ENCODE assay signal across 9 cellular contexts in the genomic region with DNA sequence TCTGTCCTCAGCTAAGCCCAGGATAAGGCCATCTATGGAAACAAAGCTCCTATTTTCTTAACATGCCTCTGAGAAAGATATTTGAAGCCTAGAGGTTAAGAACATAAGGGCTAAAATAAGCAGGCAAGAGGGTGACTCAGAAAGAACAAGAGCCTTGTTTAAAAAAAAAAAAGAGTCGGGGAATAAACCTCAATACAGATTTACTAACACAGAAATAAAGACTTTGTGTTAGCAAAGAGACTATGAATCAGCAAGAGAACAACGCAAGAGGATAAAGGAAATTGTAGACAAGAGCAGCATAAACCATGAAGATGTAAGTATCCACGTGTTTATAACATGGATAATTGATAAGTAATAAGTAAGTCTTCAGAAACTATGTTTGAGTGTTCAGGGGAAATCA. TPM values are rescaled to one million over a fixed set of nuclear protein-coding genes. Genes with fewer than 3 reads are reported as not detected.
DNase-seq lines count a peak whose midpoint lies in the region; ATAC-seq, FAIRE-seq and TF ChIP-seq lines count a peak whose summit lies in the region.
"Had no signal": no experiment of that assay in that cellular context is flagged by ENCODE, and none has a peak within 500 bp of the region (broad histone marks: within the 10 kb centered on the region; RNA-seq: fewer than 3 reads in every experiment).

No MANE protein-coding gene starts in this region.

- H3K9me3 ChIP-seq in A549 = no peaks in the 10 kb centered on the region
- H3K9me3 ChIP-seq in GM23248 (ENCODE audit: low read depth) = no peaks in the 10 kb centered on the region
- no peaks in the 10 kb centered on the region for H3K9me3 ChIP-seq in adipocyte (ENCODE audit: control insufficient read depth, low read length)
- no peaks in the 10 kb centered on the region for H3K9me3 ChIP-seq in left lung

- CTCF ChIA-PET in A549 (lab: Yijun Ruan, JAX) = interaction anchor here (1.5 kb wide), 1 partner anchor 15 kb away, joined by 7 read pairs; no protein-coding TSS in a partner anchor

- ATAC-seq in A549 (no peak), left lung (peak; percentile 60), GM18867 (IDR thresholded peaks at IDR 0.05; ENCODE audit: unreplicated experiment) (no peak)

- TF ChIP-seq CTCF in A549 (IDR thresholded peaks at IDR 0.05) = no peak
- no peak for TF ChIP-seq CTCF in left lung (IDR thresholded peaks at IDR 0.05)

- no peak overlapping the region for H3K4me3 ChIP-seq in A549
- no peak overlapping the region for H3K4me3 ChIP-seq in GM23248
- no peak overlapping the region for H3K4me3 ChIP-seq in adipocyte (ENCODE audit: low read length)
- no peak overlapping the region for H3K4me3 ChIP-seq in left lung

- 33% methylated on average over 3 of the region's 3 CpGs for WGBS in A549 (ENCODE audit: missing lambda C conversion rate)
- WGBS in GM23248 (ENCODE audit: low coverage in 1 of 2, low lambda C conversion rate in 2 of 2, missing lambda C conversion rate in 2 of 2), 2 experiments = 28 to 30% methylated on average over 3 of the region's 3 CpGs

- no peak overlapping the region for H3K27ac ChIP-seq in A549
- H3K27ac ChIP-seq in GM23248 = peak overlapping the region; percentile 55
- peak overlapping the region; percentile 63 to 88 for H3K27ac ChIP-seq in left lung

- H3F3A ChIP-seq in GM23248 (ENCODE audit: insufficient read depth) = peaks cover 16% of the 10 kb centered on the region

- DNase-seq in A549 (ENCODE audit: low read depth in 1 of 2, low spot score in 1 of 2) (no peak), GM23248 (peak; percentile 80), adipocyte (ENCODE audit: low read depth) (peak; percentile 78), left lung (no peak), NCI-H146 (lab: John Stamatoyannopoulos, UW) (no peak), GDM1 (lab: John Stamatoyannopoulos, UW) (no peak), nucleus accumbens (lab: John Stamatoyannopoulos, UW) (no peak)
- DNase-seq: NCI-H1092 treated with DMSO at 0.1 percent for 48 hours had no signal

- H3K4me1 ChIP-seq in A549 (peaks cover 30% of the 10 kb centered on the region; the same call in 2 of the 3 replicates), GM23248 (ENCODE audit: insufficient read depth) (peaks cover 26% of the 10 kb centered on the region), adipocyte (ENCODE audit: control insufficient read depth, insufficient read depth, low read length) (peaks cover 28% of the 10 kb centered on the region), left lung (peaks cover 26 to 89% of the 10 kb centered on the region in 2 donors)

- H3K27me3 ChIP-seq in GM23248 (replicated peaks; ENCODE audit: insufficient read depth) (no peaks in the 10 kb centered on the region), adipocyte (replicated peaks; ENCODE audit: control insufficient read depth, insufficient read depth, low read length) (no peaks in the 10 kb centered on the region), left lung (no peaks in the 10 kb centered on the region)

- TF ChIP-seq EP300 in A549 (IDR thresholded peaks at IDR 0.05) = no peak

- H3K79me2 ChIP-seq in GM23248 (ENCODE audit: insufficient read depth) = peaks cover 4% of the 10 kb centered on the region; the same call in 1 of the 2 replicates

- H2AFZ ChIP-seq in GM23248 = peak overlapping the region; percentile 34

- TF ChIP-seq POLR2A in A549 (IDR thresholded peaks at IDR 0.05; ENCODE audit: low read length) = no peak

- POLR2A ChIA-PET in A549 (lab: Yijun Ruan, JAX) = no interaction called here

- H3K36me3 ChIP-seq in GM23248 (ENCODE audit: low read depth) (no peaks in the 10 kb centered on the region), adipocyte (ENCODE audit: control insufficient read depth, insufficient read depth, low read length, severe bottlenecking) (no peaks in the 10 kb centered on the region), left lung (no peaks in the 10 kb centered on the region)

- peak overlapping the region; percentile 33; the same call in 2 of the 3 replicates for H3K4me2 ChIP-seq in A549
- peak overlapping the region; percentile 34 for H3K4me2 ChIP-seq in GM23248 (ENCODE audit: unreplicated experiment)

- peak overlapping the region; percentile 32 for H3K9ac ChIP-seq in GM23248
- no peak overlapping the region for H3K9ac ChIP-seq in adipocyte (ENCODE audit: low read length)

- H3K9me2 ChIP-seq in GM23248 (ENCODE audit: insufficient read depth) = no peaks in the 10 kb centered on the region

- no peak for TF ChIP-seq RAD21 in A549 (conservative IDR thresholded peaks at IDR 0.05 in 1 of 2, IDR thresholded peaks at IDR 0.05 in 1 of 2)

- FAIRE-seq in A549 (lab: Jason Lieb, UNC) = peak; percentile 7

- in situ Hi-C loops in GM23248 (cut with MboI) = no loop called here

- H4K20me1 ChIP-seq in GM23248 (ENCODE audit: insufficient read depth) = no peaks in the 10 kb centered on the region

- intact Hi-C loops in left lung (cut with DNase I) = no loop called here

TF ChIP-seq in A549, 52 proteins besides CTCF, POLR2A, EP300 and RAD21:
- TF ChIP-seq ZNF302 (CRISPR knock-in tag; IDR thresholded peaks at IDR 0.05) = no peak
- no peak for TF ChIP-seq PHF8 (IDR thresholded peaks at IDR 0.05; ENCODE audit: borderline replicate concordance, low read depth)
- TF ChIP-seq TFCP2L1 (CRISPR knock-in tag; IDR thresholded peaks at IDR 0.05) = no peak
- no peak for TF ChIP-seq CBX2 (IDR thresholded peaks at IDR 0.05; ENCODE audit: borderline replicate concordance, low read depth)
- TF ChIP-seq SREBF2 (IDR thresholded peaks at IDR 0.05) = no peak
- TF ChIP-seq NPAS2 (CRISPR knock-in tag; IDR thresholded peaks at IDR 0.05; ENCODE audit: borderline replicate concordance) = no peak
- TF ChIP-seq EHF (CRISPR knock-in tag; IDR thresholded peaks at IDR 0.05) = no peak
- no peak for TF ChIP-seq NFE2L2 (conservative IDR thresholded peaks at IDR 0.05; ENCODE audit: low read length)
- no peak for TF ChIP-seq ESRRA (IDR thresholded peaks at IDR 0.05; ENCODE audit: borderline replicate concordance, low read length)
- no peak for TF ChIP-seq GATA3 (IDR thresholded peaks at IDR 0.05; ENCODE audit: borderline replicate concordance)
- no peak for TF ChIP-seq HOXA7 (CRISPR knock-in tag; IDR thresholded peaks at IDR 0.05)
- TF ChIP-seq EHMT2 (IDR thresholded peaks at IDR 0.05; ENCODE audit: low read depth) = no peak
- TF ChIP-seq FOXS1 (CRISPR knock-in tag; IDR thresholded peaks at IDR 0.05) = no peak
- TF ChIP-seq, protein P1, sequence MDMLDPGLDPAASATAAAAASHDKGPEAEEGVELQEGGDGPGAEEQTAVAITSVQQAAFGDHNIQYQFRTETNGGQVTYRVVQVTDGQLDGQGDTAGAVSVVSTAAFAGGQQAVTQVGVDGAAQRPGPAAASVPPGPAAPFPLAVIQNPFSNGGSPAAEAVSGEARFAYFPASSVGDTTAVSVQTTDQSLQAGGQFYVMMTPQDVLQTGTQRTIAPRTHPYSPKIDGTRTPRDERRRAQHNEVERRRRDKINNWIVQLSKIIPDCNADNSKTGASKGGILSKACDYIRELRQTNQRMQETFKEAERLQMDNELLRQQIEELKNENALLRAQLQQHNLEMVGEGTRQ (IDR thresholded peaks at IDR 0.05) = no peak
- TF ChIP-seq, protein P2, sequence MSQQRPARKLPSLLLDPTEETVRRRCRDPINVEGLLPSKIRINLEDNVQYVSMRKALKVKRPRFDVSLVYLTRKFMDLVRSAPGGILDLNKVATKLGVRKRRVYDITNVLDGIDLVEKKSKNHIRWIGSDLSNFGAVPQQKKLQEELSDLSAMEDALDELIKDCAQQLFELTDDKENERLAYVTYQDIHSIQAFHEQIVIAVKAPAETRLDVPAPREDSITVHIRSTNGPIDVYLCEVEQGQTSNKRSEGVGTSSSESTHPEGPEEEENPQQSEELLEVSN (IDR thresholded peaks at IDR 0.05; ENCODE audit: borderline replicate concordance, low read depth) = no peak
TF ChIP-seq in A549: peak in this region for 0.

RNA-seq across cellular contexts. Expression of gene RAB27A, which starts 36.0 kb away (rescaled TPM):
- polyA plus RNA-seq in A549 (2011; rRNA removed) (13.8 and 17.0 TPM in 2 replicates), A549 (2017; fragmentation: RNase III; extraction: RNeasy Plus Mini Kit Qiagen cat#74134 plus additional on column Dnase treatment) (7.8 to 10.0 TPM (median 8.1 TPM) in 3 replicates), GM23248 (2016; fragmentation: Nextera tagmentation; extraction: Ambion mirVana) (9.0 and 9.1 TPM in 2 replicates)
- polyA plus RNA-seq in A549 (2012; cell fraction: cytosol; rRNA removed) = 4.6 and 4.8 TPM in 2 replicates
- polyA plus RNA-seq in A549 (2012; cell fraction: nucleus; rRNA removed) = 1.5 and 2.5 TPM in 2 replicates
- 4.4 and 4.8 TPM in 2 replicates for polyA minus RNA-seq in A549 (2011; rRNA and poly(A)+ RNA removed)
- total RNA-seq in GM23248 (2014; rRNA removed; shearing (Covaris generic)) = 5.4 and 9.5 TPM in 2 replicates
- 10 to 100 TPM; 58.1 to 85.7 TPM for total RNA-seq in left lung

RNA-seq across cellular contexts. Expression of gene RSL24D1, which starts 56.8 kb away (rescaled TPM):
- polyA plus RNA-seq in A549 (2011; rRNA removed) (171 and 257 TPM in 2 replicates), A549 (2017; fragmentation: RNase III; extraction: RNeasy Plus Mini Kit Qiagen cat#74134 plus additional on column Dnase treatment) (103 to 121 TPM (median 104 TPM) in 3 replicates), GM23248 (2016; fragmentation: Nextera tagmentation; extraction: Ambion mirVana) (91.2 and 93.1 TPM in 2 replicates)
- polyA plus RNA-seq in A549 (2012; cell fraction: cytosol; rRNA removed) = 31.3 and 35.4 TPM in 2 replicates
- polyA plus RNA-seq in A549 (2012; cell fraction: nucleus; rRNA removed) = 6.9 and 14.2 TPM in 2 replicates
- polyA minus RNA-seq in A549 (2011; rRNA and poly(A)+ RNA removed) = 44.4 and 46.1 TPM in 2 replicates
- total RNA-seq in GM23248 (2014; rRNA removed; shearing (Covaris generic)) = 95.2 and 112 TPM in 2 replicates
- 10 to 100 TPM; 43.5 to 55.1 TPM for total RNA-seq in left lung

Comparison
In these comparisons a context has a peak if more than half of its experiments do, and no peak if none do; other contexts are left out.
1. DNase-seq: peak in GM23248 (single experiment) and adipocyte (single experiment); none in A549 (0 of 2), left lung (0 of 2), NCI-H146 (single experiment), GDM1 (single experiment) and nucleus accumbens (0 of 56).
2. H3K27ac ChIP-seq: peak in GM23248 (single experiment) and left lung (2 of 2); none in A549 (0 of 2).